15 cellular contexts compared by ENCODE assay signal in genomic region chrX:37763400-37763799, GRCh38. TPM values are rescaled to one million over a fixed set of nuclear protein-coding genes. Genes with fewer than 3 reads are reported as not detected.
DNase-seq lines count a peak whose midpoint lies in the region; ATAC-seq and TF ChIP-seq lines count a peak whose summit lies in the region.
"Had no signal": no experiment of that assay in that cellular context is flagged by ENCODE, and none has a peak within 500 bp of the region (broad histone marks: within the 10 kb centered on the region; RNA-seq: fewer than 3 reads in every experiment).

No MANE protein-coding gene starts in this region.

- no peaks in the 10 kb centered on the region for H3K9me2 ChIP-seq in OCI-LY7 (ENCODE audit: insufficient read depth, low read length)

- H3K4me3 ChIP-seq in OCI-LY7 (ENCODE audit: low read depth, low read length, poor library complexity, severe bottlenecking) = no peak overlapping the region
- no peak overlapping the region for H3K4me3 ChIP-seq in neutrophil (ENCODE audit: low read depth in 1 of 2, low read length in 1 of 2)
- H3K4me3 ChIP-seq in gastroesophageal sphincter = no peak overlapping the region

- H3K4me2 ChIP-seq in OCI-LY7 (ENCODE audit: low read length) = 0 out of 2 replicates have a peak overlapping the region, but pooled peaks have one; percentile 23

- CTCF ChIA-PET in OCI-LY7 (lab: Charles Lee; ENCODE audit: unreplicated experiment) = interaction anchor here (0.5 kb wide), 1 partner anchor 52 kb away, joined by 3 read pairs; no protein-coding TSS in a partner anchor

- TF ChIP-seq CTCF in CD14-positive monocyte (IDR thresholded peaks at IDR 0.05) (no peak), OCI-LY7 (conservative IDR thresholded peaks at IDR 0.05; ENCODE audit: low read length) (no peak), neutrophil (IDR thresholded peaks at IDR 0.05) (no peak), gastroesophageal sphincter (IDR thresholded peaks at IDR 0.05) (no peak)

- H3K27ac Mint-ChIP-seq in CD14-positive monocyte = peak overlapping the region; percentile 11 to 78 (median 64)

- H3K4me1 ChIP-seq in OCI-LY7 (ENCODE audit: insufficient read depth, low read length, poor library complexity, severe bottlenecking) (peaks cover 46% of the 10 kb centered on the region), neutrophil (ENCODE audit: control insufficient read depth in 1 of 2, insufficient read depth in 1 of 2, low read depth in 1 of 2, low read length in 1 of 2) (peaks cover 78 to 86% of the 10 kb centered on the region in 2 experiments), gastroesophageal sphincter (no peaks in the 10 kb centered on the region)
- H3K4me1 ChIP-seq: Caco-2 had no signal

- H3K36me3 ChIP-seq in OCI-LY7 (ENCODE audit: insufficient read depth, low read length) (no peaks in the 10 kb centered on the region; the same call in 1 of the 2 replicates), neutrophil (no peaks in the 10 kb centered on the region), gastroesophageal sphincter (no peaks in the 10 kb centered on the region)

- BruUV-seq in OCI-LY7 (replicated peaks; lab: Mats Ljungman, UMichigan) = no TSS peak

- TF ChIP-seq EP300 in gastroesophageal sphincter (IDR thresholded peaks at IDR 0.05) = no peak

- DNase-seq in CD14-positive monocyte (ENCODE audit: low spot score) (no peak), OCI-LY7 (ENCODE audit: low spot score) (no peak), nucleus accumbens (lab: John Stamatoyannopoulos, UW) (no peak), occipital lobe (lab: John Stamatoyannopoulos, UW) (no peak)
- DNase-seq: ACHN, Caco-2, IMR-90, NCI-H187 treated with DMSO at 0.1 percent for 48 hours, NCI-H446, NCI-H774, SIG-M5 had no signal

- intact Hi-C loops in CD14-positive monocyte (cut with micrococcal nuclease) = no loop called here
- intact Hi-C loops in OCI-LY7 (cut with micrococcal nuclease; ENCODE audit: unreplicated experiment) = no loop called here

- peak; percentile 40 for ATAC-seq in GM18502 (IDR thresholded peaks at IDR 0.05; ENCODE audit: poor library complexity, unreplicated experiment)
- no peak for ATAC-seq in gastroesophageal sphincter

- H3K27ac ChIP-seq in OCI-LY7 (ENCODE audit: low read depth, low read length, poor library complexity, severe bottlenecking) (no peak overlapping the region), neutrophil (peak overlapping the region; percentile 80), gastroesophageal sphincter (no peak overlapping the region)

- POLR2A ChIA-PET in OCI-LY7 (lab: Charles Lee) = interaction anchor here (0.6 to 3.7 kb wide), 10 partner anchors 8 to 1213 kb away, joined by 3 to 51 read pairs (median 4); partner anchors contain the start of gene CYBB

- H3K9me3 ChIP-seq in OCI-LY7 (ENCODE audit: low read length) (no peaks in the 10 kb centered on the region), neutrophil (no peaks in the 10 kb centered on the region), gastroesophageal sphincter (no peaks in the 10 kb centered on the region)
- H3K9me3 ChIP-seq: Caco-2 had no signal

- TF ChIP-seq POLR2A in gastroesophageal sphincter (IDR thresholded peaks at IDR 0.05) = no peak

- H2AFZ ChIP-seq in OCI-LY7 (ENCODE audit: low read length) = peak overlapping the region; percentile 92

- no peaks in the 10 kb centered on the region for H3K79me2 ChIP-seq in OCI-LY7 (ENCODE audit: insufficient read depth, low read depth, low read length)

- H3K9me3 Mint-ChIP-seq in CD14-positive monocyte = peaks cover 0 to 3% (median 0%) of the 10 kb centered on the region in 7 donors

- H3K27me3 ChIP-seq in neutrophil (no peaks in the 10 kb centered on the region), gastroesophageal sphincter (no peaks in the 10 kb centered on the region)

- H3K36me3 Mint-ChIP-seq in CD14-positive monocyte = no peaks in the 10 kb centered on the region

- peaks cover 49% of the 10 kb centered on the region for H3K4me1 Mint-ChIP-seq in CD14-positive monocyte

- H4K20me1 ChIP-seq in OCI-LY7 (ENCODE audit: insufficient read depth, low read length) = no peaks in the 10 kb centered on the region

- H3K27me3 Mint-ChIP-seq in CD14-positive monocyte (ENCODE audit: low read depth in 3 of 3) = peaks cover 0 to under 1% (median 0%) of the 10 kb centered on the region in 3 donors

- H3K4me3 Mint-ChIP-seq in CD14-positive monocyte = no peak overlapping the region

RNA-seq across cellular contexts. Expression of gene CYBB, which starts 16.5 kb away (rescaled TPM):
- 100 to 1,000 TPM; 842 to 851 TPM for polyA plus RNA-seq in CD14-positive monocyte
- total RNA-seq in OCI-LY7 (2014; rRNA removed; shearing (Covaris generic)) = 23.8 and 25.4 TPM in 2 replicates
- 29.8 and 38.3 TPM in 2 replicates for total RNA-seq in OCI-LY7 (2022)
- 10 to 100 TPM in 2 of 4 donors, 1 to 10 TPM in 2; 4.0 to 40.3 (median 19.6) TPM for total RNA-seq in gastroesophageal sphincter
- total RNA-seq in occipital lobe = 16.4 TPM
- total RNA-seq: IMR-90 had no signal
- polyA plus RNA-seq: BJ, IMR-90 had no signal
